In genomic region chr3:96983731-96984130, GRCh38 we compare ENCODE assay signal across 8 cellular contexts.
"Had no signal": no experiment of that assay in that cellular context is flagged by ENCODE, and none has a peak within 500 bp of the region (broad histone marks: within the 10 kb centered on the region; RNA-seq: fewer than 3 reads in every experiment).

No MANE protein-coding gene starts in this region.

- H3K27ac ChIP-seq: GM23248, HL-60 had no signal

- FAIRE-seq: HepG2 had no signal

- DNase-seq: GM23248, GOT3, H7, HFFc6, KBM-7 had no signal

- H3K9me3 ChIP-seq: HAP-1 had no signal

- H3K36me3 ChIP-seq: HAP-1 had no signal

- H3K4me3 ChIP-seq: GM23248, HAP-1 had no signal
